ENCODE assay signal across 1 cellular context in the genomic region with DNA sequence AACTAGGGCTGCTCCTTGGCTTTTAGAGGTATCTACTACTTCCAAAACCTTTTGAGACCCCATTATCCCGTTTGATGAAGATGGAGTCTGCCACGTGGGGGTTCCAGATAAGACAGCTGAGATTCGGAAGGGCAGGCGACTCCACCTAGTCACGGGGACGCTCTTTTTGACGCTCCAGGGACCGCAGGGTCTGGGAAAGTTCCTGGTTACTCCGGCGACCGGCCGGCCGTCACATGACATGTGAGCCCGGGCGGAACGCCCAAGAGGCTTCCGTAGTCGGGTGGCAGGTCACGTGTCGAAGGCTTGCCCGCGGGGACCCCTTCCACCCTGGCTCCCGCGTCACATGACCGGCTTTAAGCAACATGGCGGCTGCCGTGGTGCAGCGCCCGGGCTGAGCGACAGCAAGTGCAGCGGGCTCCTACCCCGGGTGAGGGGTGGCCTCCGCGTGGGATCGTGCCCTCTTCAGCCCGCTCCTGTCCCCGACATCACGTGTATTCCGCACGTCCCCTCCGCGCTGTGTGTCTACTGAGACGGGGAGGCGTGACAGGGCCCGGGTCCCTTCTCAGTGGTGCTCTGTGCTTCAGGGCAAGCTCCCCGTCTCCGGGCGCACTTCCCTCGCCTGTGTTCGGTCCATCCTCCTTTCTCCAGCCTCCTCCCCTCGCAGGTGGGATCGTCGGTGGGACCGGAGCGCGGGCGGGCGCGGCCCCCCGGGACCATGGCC.
TF ChIP-seq lines count a peak whose summit lies in the region.

A gene with protein sequence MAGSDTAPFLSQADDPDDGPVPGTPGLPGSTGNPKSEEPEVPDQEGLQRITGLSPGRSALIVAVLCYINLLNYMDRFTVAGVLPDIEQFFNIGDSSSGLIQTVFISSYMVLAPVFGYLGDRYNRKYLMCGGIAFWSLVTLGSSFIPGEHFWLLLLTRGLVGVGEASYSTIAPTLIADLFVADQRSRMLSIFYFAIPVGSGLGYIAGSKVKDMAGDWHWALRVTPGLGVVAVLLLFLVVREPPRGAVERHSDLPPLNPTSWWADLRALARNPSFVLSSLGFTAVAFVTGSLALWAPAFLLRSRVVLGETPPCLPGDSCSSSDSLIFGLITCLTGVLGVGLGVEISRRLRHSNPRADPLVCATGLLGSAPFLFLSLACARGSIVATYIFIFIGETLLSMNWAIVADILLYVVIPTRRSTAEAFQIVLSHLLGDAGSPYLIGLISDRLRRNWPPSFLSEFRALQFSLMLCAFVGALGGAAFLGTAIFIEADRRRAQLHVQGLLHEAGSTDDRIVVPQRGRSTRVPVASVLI (plus strand): TSS at position 342 of the 721 bp plus-strand sequence. CDS start 374 bp downstream, at position 716.

TF ChIP-seq in HepG2, 621 proteins besides CTCF, POLR2A, EP300 and RAD21 (continued from another document and continues in another):
- TF ChIP-seq, protein P1, sequence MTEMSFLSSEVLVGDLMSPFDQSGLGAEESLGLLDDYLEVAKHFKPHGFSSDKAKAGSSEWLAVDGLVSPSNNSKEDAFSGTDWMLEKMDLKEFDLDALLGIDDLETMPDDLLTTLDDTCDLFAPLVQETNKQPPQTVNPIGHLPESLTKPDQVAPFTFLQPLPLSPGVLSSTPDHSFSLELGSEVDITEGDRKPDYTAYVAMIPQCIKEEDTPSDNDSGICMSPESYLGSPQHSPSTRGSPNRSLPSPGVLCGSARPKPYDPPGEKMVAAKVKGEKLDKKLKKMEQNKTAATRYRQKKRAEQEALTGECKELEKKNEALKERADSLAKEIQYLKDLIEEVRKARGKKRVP (CRISPR knock-in tag; IDR thresholded peaks at IDR 0.05): peak in 1 of 2 experiments; percentile 58; a peak in 1 of 4 replicates
- TF ChIP-seq ZNF496 (CRISPR knock-in tag; IDR thresholded peaks at IDR 0.05; ENCODE audit: insufficient replicate concordance) (no peak), TOE1 (CRISPR knock-in tag; IDR thresholded peaks at IDR 0.05) (no peak; the same call in 1 of the 2 replicates), TOPORS (CRISPR knock-in tag; IDR thresholded peaks at IDR 0.05) (no peak), ZFP41 (CRISPR knock-in tag; IDR thresholded peaks at IDR 0.05; ENCODE audit: borderline replicate concordance) (peak; percentile 83), REXO4 (CRISPR knock-in tag; IDR thresholded peaks at IDR 0.05; ENCODE audit: borderline replicate concordance) (no peak), SOX5 (CRISPR knock-in tag; IDR thresholded peaks at IDR 0.05; ENCODE audit: borderline replicate concordance) (peak; percentile 62; the same call in 1 of the 2 replicates), MTF1 (CRISPR knock-in tag; IDR thresholded peaks at IDR 0.05) (peak; percentile 94), SCMH1 (CRISPR knock-in tag; IDR thresholded peaks at IDR 0.05; ENCODE audit: borderline replicate concordance) (no peak), ZNF354B (CRISPR knock-in tag; IDR thresholded peaks at IDR 0.05) (no peak), ZNF510 (CRISPR knock-in tag; IDR thresholded peaks at IDR 0.05; ENCODE audit: low read depth) (peak; percentile 90), NONO (IDR thresholded peaks at IDR 0.05) (no peak), NONO (CRISPR knock-in tag; conservative IDR thresholded peaks at IDR 0.05) (peak; percentile 98), ZNF557 (CRISPR knock-in tag; IDR thresholded peaks at IDR 0.05) (peak; percentile 96), POLR2AphosphoS2 (IDR thresholded peaks at IDR 0.05; ENCODE audit: low read depth, low read length) (no peak), ZFP82 (CRISPR knock-in tag; IDR thresholded peaks at IDR 0.05; ENCODE audit: borderline replicate concordance) (no peak), ZFAT (CRISPR knock-in tag; conservative IDR thresholded peaks at IDR 0.05) (no peak), ATF7-NPFF (CRISPR knock-in tag; IDR thresholded peaks at IDR 0.05; ENCODE audit: low read depth) (peak; percentile 84; the same call in 1 of the 2 replicates), POLR2AphosphoS5 (IDR thresholded peaks at IDR 0.05; ENCODE audit: low read depth, low read length) (peak; percentile 81), KLF15 (CRISPR knock-in tag; IDR thresholded peaks at IDR 0.05; ENCODE audit: borderline replicate concordance) (peak; percentile 89), NFYC (CRISPR knock-in tag; IDR thresholded peaks at IDR 0.05) (peak; percentile 72)
- TF ChIP-seq, protein P2, sequence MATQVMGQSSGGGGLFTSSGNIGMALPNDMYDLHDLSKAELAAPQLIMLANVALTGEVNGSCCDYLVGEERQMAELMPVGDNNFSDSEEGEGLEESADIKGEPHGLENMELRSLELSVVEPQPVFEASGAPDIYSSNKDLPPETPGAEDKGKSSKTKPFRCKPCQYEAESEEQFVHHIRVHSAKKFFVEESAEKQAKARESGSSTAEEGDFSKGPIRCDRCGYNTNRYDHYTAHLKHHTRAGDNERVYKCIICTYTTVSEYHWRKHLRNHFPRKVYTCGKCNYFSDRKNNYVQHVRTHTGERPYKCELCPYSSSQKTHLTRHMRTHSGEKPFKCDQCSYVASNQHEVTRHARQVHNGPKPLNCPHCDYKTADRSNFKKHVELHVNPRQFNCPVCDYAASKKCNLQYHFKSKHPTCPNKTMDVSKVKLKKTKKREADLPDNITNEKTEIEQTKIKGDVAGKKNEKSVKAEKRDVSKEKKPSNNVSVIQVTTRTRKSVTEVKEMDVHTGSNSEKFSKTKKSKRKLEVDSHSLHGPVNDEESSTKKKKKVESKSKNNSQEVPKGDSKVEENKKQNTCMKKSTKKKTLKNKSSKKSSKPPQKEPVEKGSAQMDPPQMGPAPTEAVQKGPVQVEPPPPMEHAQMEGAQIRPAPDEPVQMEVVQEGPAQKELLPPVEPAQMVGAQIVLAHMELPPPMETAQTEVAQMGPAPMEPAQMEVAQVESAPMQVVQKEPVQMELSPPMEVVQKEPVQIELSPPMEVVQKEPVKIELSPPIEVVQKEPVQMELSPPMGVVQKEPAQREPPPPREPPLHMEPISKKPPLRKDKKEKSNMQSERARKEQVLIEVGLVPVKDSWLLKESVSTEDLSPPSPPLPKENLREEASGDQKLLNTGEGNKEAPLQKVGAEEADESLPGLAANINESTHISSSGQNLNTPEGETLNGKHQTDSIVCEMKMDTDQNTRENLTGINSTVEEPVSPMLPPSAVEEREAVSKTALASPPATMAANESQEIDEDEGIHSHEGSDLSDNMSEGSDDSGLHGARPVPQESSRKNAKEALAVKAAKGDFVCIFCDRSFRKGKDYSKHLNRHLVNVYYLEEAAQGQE (IDR thresholded peaks at IDR 0.05; ENCODE audit: borderline replicate concordance in 1 of 2, low read depth in 1 of 2, low read length in 2 of 2): peak in 1 of 2 experiments; percentile 81; a peak in 3 of 4 replicates
- TF ChIP-seq, protein P3, sequence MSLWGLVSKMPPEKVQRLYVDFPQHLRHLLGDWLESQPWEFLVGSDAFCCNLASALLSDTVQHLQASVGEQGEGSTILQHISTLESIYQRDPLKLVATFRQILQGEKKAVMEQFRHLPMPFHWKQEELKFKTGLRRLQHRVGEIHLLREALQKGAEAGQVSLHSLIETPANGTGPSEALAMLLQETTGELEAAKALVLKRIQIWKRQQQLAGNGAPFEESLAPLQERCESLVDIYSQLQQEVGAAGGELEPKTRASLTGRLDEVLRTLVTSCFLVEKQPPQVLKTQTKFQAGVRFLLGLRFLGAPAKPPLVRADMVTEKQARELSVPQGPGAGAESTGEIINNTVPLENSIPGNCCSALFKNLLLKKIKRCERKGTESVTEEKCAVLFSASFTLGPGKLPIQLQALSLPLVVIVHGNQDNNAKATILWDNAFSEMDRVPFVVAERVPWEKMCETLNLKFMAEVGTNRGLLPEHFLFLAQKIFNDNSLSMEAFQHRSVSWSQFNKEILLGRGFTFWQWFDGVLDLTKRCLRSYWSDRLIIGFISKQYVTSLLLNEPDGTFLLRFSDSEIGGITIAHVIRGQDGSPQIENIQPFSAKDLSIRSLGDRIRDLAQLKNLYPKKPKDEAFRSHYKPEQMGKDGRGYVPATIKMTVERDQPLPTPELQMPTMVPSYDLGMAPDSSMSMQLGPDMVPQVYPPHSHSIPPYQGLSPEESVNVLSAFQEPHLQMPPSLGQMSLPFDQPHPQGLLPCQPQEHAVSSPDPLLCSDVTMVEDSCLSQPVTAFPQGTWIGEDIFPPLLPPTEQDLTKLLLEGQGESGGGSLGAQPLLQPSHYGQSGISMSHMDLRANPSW (CRISPR knock-in tag; IDR thresholded peaks at IDR 0.05; ENCODE audit: borderline replicate concordance): peak; percentile 77; the same call in 1 of the 2 replicates
- TF ChIP-seq, protein P4, sequence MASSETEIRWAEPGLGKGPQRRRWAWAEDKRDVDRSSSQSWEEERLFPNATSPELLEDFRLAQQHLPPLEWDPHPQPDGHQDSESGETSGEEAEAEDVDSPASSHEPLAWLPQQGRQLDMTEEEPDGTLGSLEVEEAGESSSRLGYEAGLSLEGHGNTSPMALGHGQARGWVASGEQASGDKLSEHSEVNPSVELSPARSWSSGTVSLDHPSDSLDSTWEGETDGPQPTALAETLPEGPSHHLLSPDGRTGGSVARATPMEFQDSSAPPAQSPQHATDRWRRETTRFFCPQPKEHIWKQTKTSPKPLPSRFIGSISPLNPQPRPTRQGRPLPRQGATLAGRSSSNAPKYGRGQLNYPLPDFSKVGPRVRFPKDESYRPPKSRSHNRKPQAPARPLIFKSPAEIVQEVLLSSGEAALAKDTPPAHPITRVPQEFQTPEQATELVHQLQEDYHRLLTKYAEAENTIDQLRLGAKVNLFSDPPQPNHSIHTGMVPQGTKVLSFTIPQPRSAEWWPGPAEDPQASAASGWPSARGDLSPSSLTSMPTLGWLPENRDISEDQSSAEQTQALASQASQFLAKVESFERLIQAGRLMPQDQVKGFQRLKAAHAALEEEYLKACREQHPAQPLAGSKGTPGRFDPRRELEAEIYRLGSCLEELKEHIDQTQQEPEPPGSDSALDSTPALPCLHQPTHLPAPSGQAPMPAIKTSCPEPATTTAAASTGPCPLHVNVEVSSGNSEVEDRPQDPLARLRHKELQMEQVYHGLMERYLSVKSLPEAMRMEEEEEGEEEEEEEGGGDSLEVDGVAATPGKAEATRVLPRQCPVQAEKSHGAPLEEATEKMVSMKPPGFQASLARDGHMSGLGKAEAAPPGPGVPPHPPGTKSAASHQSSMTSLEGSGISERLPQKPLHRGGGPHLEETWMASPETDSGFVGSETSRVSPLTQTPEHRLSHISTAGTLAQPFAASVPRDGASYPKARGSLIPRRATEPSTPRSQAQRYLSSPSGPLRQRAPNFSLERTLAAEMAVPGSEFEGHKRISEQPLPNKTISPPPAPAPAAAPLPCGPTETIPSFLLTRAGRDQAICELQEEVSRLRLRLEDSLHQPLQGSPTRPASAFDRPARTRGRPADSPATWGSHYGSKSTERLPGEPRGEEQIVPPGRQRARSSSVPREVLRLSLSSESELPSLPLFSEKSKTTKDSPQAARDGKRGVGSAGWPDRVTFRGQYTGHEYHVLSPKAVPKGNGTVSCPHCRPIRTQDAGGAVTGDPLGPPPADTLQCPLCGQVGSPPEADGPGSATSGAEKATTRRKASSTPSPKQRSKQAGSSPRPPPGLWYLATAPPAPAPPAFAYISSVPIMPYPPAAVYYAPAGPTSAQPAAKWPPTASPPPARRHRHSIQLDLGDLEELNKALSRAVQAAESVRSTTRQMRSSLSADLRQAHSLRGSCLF (CRISPR knock-in tag; IDR thresholded peaks at IDR 0.05; ENCODE audit: borderline replicate concordance): peak; percentile 90; the same call in 1 of the 2 replicates
- TF ChIP-seq, protein P5, sequence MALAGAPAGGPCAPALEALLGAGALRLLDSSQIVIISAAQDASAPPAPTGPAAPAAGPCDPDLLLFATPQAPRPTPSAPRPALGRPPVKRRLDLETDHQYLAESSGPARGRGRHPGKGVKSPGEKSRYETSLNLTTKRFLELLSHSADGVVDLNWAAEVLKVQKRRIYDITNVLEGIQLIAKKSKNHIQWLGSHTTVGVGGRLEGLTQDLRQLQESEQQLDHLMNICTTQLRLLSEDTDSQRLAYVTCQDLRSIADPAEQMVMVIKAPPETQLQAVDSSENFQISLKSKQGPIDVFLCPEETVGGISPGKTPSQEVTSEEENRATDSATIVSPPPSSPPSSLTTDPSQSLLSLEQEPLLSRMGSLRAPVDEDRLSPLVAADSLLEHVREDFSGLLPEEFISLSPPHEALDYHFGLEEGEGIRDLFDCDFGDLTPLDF (CRISPR knock-in tag; IDR thresholded peaks at IDR 0.05): peak; percentile 91
- TF ChIP-seq, protein P6, sequence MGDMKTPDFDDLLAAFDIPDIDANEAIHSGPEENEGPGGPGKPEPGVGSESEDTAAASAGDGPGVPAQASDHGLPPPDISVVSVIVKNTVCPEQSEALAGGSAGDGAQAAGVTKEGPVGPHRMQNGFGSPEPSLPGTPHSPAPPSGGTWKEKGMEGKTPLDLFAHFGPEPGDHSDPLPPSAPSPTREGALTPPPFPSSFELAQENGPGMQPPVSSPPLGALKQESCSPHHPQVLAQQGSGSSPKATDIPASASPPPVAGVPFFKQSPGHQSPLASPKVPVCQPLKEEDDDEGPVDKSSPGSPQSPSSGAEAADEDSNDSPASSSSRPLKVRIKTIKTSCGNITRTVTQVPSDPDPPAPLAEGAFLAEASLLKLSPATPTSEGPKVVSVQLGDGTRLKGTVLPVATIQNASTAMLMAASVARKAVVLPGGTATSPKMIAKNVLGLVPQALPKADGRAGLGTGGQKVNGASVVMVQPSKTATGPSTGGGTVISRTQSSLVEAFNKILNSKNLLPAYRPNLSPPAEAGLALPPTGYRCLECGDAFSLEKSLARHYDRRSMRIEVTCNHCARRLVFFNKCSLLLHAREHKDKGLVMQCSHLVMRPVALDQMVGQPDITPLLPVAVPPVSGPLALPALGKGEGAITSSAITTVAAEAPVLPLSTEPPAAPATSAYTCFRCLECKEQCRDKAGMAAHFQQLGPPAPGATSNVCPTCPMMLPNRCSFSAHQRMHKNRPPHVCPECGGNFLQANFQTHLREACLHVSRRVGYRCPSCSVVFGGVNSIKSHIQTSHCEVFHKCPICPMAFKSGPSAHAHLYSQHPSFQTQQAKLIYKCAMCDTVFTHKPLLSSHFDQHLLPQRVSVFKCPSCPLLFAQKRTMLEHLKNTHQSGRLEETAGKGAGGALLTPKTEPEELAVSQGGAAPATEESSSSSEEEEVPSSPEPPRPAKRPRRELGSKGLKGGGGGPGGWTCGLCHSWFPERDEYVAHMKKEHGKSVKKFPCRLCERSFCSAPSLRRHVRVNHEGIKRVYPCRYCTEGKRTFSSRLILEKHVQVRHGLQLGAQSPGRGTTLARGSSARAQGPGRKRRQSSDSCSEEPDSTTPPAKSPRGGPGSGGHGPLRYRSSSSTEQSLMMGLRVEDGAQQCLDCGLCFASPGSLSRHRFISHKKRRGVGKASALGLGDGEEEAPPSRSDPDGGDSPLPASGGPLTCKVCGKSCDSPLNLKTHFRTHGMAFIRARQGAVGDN (CRISPR knock-in tag; IDR thresholded peaks at IDR 0.05): peak; percentile 95
- TF ChIP-seq, protein P7, sequence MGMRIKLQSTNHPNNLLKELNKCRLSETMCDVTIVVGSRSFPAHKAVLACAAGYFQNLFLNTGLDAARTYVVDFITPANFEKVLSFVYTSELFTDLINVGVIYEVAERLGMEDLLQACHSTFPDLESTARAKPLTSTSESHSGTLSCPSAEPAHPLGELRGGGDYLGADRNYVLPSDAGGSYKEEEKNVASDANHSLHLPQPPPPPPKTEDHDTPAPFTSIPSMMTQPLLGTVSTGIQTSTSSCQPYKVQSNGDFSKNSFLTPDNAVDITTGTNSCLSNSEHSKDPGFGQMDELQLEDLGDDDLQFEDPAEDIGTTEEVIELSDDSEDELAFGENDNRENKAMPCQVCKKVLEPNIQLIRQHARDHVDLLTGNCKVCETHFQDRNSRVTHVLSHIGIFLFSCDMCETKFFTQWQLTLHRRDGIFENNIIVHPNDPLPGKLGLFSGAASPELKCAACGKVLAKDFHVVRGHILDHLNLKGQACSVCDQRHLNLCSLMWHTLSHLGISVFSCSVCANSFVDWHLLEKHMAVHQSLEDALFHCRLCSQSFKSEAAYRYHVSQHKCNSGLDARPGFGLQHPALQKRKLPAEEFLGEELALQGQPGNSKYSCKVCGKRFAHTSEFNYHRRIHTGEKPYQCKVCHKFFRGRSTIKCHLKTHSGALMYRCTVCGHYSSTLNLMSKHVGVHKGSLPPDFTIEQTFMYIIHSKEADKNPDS (CRISPR knock-in tag; IDR thresholded peaks at IDR 0.05): peak; percentile 71; the same call in 1 of the 2 replicates
- TF ChIP-seq, protein P8, sequence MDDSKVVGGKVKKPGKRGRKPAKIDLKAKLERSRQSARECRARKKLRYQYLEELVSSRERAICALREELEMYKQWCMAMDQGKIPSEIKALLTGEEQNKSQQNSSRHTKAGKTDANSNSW (CRISPR knock-in tag; IDR thresholded peaks at IDR 0.05; ENCODE audit: borderline replicate concordance): no peak; the same call in 1 of the 2 replicates
